Comparison of ENCODE assay signal across 1 cellular context in the genomic region with DNA sequence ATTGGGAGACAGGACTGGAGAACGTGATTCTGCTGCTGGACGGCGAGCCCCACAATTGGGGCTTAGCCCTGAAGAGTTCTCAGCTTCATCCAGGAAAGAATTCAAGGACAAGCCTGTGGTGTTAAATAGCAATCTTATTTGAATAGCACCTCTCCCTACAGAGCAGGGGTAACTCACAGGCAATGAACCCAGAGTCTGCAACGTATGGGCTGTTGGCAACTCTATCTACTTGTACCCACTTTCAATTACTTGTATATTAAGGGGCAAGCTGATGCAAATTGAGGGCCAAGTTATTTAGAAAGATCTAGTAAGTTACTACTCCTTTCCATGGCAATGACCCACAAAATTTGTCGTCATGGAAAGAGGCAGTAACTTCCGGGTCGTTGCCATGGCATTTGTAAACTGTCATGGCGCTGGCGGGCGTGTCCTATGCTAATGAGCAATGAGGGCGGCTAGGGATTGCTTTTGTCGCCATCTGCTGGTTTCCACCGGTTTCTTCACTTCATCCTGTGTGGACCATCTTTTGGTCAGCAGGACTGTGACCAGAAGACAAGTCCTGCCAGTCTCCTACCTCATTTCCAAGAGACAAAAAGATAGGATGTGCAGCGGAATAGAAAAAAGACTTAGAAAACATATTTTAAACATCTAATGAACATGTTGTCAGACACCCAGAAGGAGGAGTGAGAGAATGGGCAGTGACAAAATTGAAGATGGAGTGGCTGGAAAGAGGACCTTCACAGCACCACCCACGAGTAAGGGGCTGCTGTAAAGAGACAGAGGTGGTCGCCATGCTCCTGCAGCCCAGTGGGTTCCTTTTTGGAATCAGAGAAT.
TF ChIP-seq lines count a peak whose summit lies in the region.

No MANE protein-coding gene starts in this region.

TF ChIP-seq in K562, 482 proteins besides CTCF, POLR2A, EP300 and RAD21 (continued from another document and continues in another):
- TF ChIP-seq NR4A1 (CRISPR knock-in tag; IDR thresholded peaks at IDR 0.05) (no peak), NR4A1 (tag; IDR thresholded peaks at IDR 0.05) (0 out of 2 replicates have a peak, but pooled peaks have one; percentile 71), TFAM (CRISPR knock-in tag; conservative IDR thresholded peaks at IDR 0.05) (no peak), ZNF79 (CRISPR knock-in tag; IDR thresholded peaks at IDR 0.05; ENCODE audit: low read depth) (no peak), NONO (IDR thresholded peaks at IDR 0.05; ENCODE audit: low read depth in 2 of 2, low read length in 1 of 2) (no peak), PHF20 (IDR thresholded peaks at IDR 0.05; ENCODE audit: partially characterized antibody) (peak; percentile 53), NFIC (IDR thresholded peaks at IDR 0.05) (no peak), RFX5 (IDR thresholded peaks at IDR 0.05; ENCODE audit: low read depth, low read length) (peak; percentile 43; the same call in 1 of the 2 replicates), ZNF212 (CRISPR knock-in tag; IDR thresholded peaks at IDR 0.05) (no peak), NCOA4 (IDR thresholded peaks at IDR 0.05; ENCODE audit: partially characterized antibody) (no peak), HNRNPH1 (optimal IDR thresholded peaks at IDR 0.05; ENCODE audit: low read depth, low read length) (no peak), ESRRA (IDR thresholded peaks at IDR 0.05; ENCODE audit: borderline replicate concordance, low read depth) (peak; percentile 75; the same call in 1 of the 2 replicates), ZNF239 (CRISPR knock-in tag; IDR thresholded peaks at IDR 0.05) (no peak; the same call in 1 of the 2 replicates), WHSC1 (IDR thresholded peaks at IDR 0.05; ENCODE audit: low read length) (no peak), TCFL5 (CRISPR knock-in tag; conservative IDR thresholded peaks at IDR 0.05) (no peak), ZNF699 (CRISPR knock-in tag; IDR thresholded peaks at IDR 0.05; ENCODE audit: insufficient replicate concordance) (no peak), ZNF121 (CRISPR knock-in tag; conservative IDR thresholded peaks at IDR 0.05) (no peak), ZNF668 (CRISPR knock-in tag; IDR thresholded peaks at IDR 0.05) (no peak), TBL1XR1 (IDR thresholded peaks at IDR 0.05; ENCODE audit: low read length in 2 of 2) (peak; percentile 86 to 87), SETDB1 (IDR thresholded peaks at IDR 0.05; ENCODE audit: low read length) (no peak), ETV6 (IDR thresholded peaks at IDR 0.05; ENCODE audit: borderline replicate concordance in 1 of 2, low read depth in 2 of 2, low read length in 1 of 2) (no peak), ETV6 (CRISPR knock-in tag; IDR thresholded peaks at IDR 0.05; ENCODE audit: borderline replicate concordance) (no peak), ZNF3 (CRISPR knock-in tag; IDR thresholded peaks at IDR 0.05) (no peak), ZSCAN32 (CRISPR knock-in tag; IDR thresholded peaks at IDR 0.05) (no peak), PURB (CRISPR knock-in tag; IDR thresholded peaks at IDR 0.05; ENCODE audit: low read depth) (no peak), NFATC3 (IDR thresholded peaks at IDR 0.05) (peak; percentile 99), EZH2 (IDR thresholded peaks at IDR 0.05; ENCODE audit: borderline replicate concordance, low read depth, low read length) (no peak), GATAD2B (IDR thresholded peaks at IDR 0.05; ENCODE audit: borderline replicate concordance) (no peak; the same call in 1 of the 2 replicates), DNMT1 (IDR thresholded peaks at IDR 0.05) (no peak), HLTF (IDR thresholded peaks at IDR 0.05) (no peak), MEF2A (IDR thresholded peaks at IDR 0.05; ENCODE audit: control insufficient read depth, low read depth, low read length) (no peak), ZNF263 (CRISPR knock-in tag; IDR thresholded peaks at IDR 0.05; ENCODE audit: borderline replicate concordance) (peak; percentile 26; the same call in 1 of the 2 replicates), ZNF174 (CRISPR knock-in tag; IDR thresholded peaks at IDR 0.05) (no peak), HCFC1 (IDR thresholded peaks at IDR 0.05; ENCODE audit: low read depth, low read length) (peak; percentile 94), KDM4B (IDR thresholded peaks at IDR 0.05; ENCODE audit: borderline replicate concordance in 2 of 2, low read depth in 1 of 2) (no peak), ZFP1 (CRISPR knock-in tag; IDR thresholded peaks at IDR 0.05) (no peak), ZNF140 (CRISPR knock-in tag; IDR thresholded peaks at IDR 0.05) (no peak), ZNF707 (CRISPR knock-in tag; conservative IDR thresholded peaks at IDR 0.05) (no peak), ZNF717 (CRISPR knock-in tag; IDR thresholded peaks at IDR 0.05) (no peak), PCBP1 (IDR thresholded peaks at IDR 0.05; ENCODE audit: low read depth, low read length, poor library complexity, severe bottlenecking) (no peak), CXXC5 (CRISPR knock-in tag; IDR thresholded peaks at IDR 0.05) (no peak), ZNF175 (CRISPR knock-in tag; IDR thresholded peaks at IDR 0.05; ENCODE audit: low read depth) (no peak), CREBBP (IDR thresholded peaks at IDR 0.05; ENCODE audit: low read depth, low read length) (no peak), ZFPM2 (CRISPR knock-in tag; IDR thresholded peaks at IDR 0.05) (no peak), KDM1A (IDR thresholded peaks at IDR 0.05) (no peak), BMI1 (IDR thresholded peaks at IDR 0.05; ENCODE audit: low read length) (peak; percentile 100), ZNF311 (CRISPR knock-in tag; IDR thresholded peaks at IDR 0.05) (no peak), C11orf30 (IDR thresholded peaks at IDR 0.05; ENCODE audit: low read depth) (no peak), DIDO1 (tag; IDR thresholded peaks at IDR 0.05; ENCODE audit: low read depth) (peak; percentile 92)
- TF ChIP-seq, protein P1, sequence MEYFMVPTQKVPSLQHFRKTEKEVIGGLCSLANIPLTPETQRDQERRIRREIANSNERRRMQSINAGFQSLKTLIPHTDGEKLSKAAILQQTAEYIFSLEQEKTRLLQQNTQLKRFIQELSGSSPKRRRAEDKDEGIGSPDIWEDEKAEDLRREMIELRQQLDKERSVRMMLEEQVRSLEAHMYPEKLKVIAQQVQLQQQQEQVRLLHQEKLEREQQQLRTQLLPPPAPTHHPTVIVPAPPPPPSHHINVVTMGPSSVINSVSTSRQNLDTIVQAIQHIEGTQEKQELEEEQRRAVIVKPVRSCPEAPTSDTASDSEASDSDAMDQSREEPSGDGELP (CRISPR knock-in tag; IDR thresholded peaks at IDR 0.05; ENCODE audit: borderline replicate concordance) = peak; percentile 66; the same call in 1 of the 2 replicates
- TF ChIP-seq, protein P2, sequence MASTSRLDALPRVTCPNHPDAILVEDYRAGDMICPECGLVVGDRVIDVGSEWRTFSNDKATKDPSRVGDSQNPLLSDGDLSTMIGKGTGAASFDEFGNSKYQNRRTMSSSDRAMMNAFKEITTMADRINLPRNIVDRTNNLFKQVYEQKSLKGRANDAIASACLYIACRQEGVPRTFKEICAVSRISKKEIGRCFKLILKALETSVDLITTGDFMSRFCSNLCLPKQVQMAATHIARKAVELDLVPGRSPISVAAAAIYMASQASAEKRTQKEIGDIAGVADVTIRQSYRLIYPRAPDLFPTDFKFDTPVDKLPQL (IDR thresholded peaks at IDR 0.05; ENCODE audit: extremely low read depth, insufficient read length) = no peak
- TF ChIP-seq, protein P3, sequence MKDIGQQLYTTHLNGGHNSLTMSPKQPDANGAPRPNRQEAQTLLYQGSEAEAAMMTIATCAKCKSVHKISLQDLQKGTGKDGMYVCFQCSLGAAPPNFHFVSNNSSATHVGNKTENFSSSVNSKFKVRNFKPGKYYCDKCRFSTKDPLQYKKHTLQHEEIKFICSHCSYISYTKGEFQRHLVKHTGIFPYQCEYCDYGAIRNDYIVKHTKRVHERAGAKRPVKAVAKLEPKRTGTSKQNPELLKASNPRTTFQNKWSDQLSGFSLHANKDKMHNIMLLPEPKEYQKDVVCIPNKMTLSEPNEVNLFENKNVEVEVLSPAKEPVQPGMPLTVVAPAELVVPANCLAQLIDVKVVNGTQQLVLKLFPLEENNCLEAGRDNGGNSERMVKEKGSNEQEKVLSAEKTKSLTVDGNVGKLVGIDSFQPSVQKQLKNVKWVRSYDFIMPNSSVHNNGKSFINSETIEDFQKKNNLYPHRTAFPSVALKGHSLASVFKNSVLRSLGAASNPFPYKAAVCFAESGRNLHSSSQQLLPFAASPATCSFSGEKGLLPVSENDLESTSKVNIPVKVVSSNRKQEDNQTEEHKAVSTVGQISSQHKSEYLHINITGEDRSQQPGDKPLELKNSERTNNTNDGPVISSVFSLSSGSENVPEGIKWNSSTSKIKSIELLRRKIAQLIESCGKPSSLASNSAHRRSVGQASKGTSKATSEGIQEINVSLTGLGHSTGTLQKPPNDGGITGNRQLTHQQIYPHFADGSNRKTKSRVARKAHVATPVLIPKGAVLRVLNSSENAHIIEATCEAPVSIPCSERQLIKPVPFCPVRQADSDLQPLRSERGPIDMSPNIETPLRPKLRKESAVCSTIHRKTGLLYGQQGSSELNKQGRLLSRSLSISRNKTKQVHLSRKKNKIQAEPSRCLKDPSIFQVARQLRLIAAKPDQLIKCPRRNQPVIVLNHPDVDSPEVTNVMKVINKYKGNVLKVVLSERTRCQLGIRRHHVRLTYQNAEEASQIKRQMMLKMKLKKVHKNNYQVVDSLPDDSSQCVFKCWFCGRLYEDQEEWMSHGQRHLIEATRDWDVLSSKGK (CRISPR knock-in tag; IDR thresholded peaks at IDR 0.05) = no peak
- TF ChIP-seq, protein P4, sequence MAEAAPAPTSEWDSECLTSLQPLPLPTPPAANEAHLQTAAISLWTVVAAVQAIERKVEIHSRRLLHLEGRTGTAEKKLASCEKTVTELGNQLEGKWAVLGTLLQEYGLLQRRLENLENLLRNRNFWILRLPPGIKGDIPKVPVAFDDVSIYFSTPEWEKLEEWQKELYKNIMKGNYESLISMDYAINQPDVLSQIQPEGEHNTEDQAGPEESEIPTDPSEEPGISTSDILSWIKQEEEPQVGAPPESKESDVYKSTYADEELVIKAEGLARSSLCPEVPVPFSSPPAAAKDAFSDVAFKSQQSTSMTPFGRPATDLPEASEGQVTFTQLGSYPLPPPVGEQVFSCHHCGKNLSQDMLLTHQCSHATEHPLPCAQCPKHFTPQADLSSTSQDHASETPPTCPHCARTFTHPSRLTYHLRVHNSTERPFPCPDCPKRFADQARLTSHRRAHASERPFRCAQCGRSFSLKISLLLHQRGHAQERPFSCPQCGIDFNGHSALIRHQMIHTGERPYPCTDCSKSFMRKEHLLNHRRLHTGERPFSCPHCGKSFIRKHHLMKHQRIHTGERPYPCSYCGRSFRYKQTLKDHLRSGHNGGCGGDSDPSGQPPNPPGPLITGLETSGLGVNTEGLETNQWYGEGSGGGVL (CRISPR knock-in tag; IDR thresholded peaks at IDR 0.05) = no peak
- TF ChIP-seq, protein P5, sequence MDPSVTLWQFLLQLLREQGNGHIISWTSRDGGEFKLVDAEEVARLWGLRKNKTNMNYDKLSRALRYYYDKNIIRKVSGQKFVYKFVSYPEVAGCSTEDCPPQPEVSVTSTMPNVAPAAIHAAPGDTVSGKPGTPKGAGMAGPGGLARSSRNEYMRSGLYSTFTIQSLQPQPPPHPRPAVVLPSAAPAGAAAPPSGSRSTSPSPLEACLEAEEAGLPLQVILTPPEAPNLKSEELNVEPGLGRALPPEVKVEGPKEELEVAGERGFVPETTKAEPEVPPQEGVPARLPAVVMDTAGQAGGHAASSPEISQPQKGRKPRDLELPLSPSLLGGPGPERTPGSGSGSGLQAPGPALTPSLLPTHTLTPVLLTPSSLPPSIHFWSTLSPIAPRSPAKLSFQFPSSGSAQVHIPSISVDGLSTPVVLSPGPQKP (CRISPR knock-in tag; IDR thresholded peaks at IDR 0.05) = no peak
- TF ChIP-seq, protein P6, sequence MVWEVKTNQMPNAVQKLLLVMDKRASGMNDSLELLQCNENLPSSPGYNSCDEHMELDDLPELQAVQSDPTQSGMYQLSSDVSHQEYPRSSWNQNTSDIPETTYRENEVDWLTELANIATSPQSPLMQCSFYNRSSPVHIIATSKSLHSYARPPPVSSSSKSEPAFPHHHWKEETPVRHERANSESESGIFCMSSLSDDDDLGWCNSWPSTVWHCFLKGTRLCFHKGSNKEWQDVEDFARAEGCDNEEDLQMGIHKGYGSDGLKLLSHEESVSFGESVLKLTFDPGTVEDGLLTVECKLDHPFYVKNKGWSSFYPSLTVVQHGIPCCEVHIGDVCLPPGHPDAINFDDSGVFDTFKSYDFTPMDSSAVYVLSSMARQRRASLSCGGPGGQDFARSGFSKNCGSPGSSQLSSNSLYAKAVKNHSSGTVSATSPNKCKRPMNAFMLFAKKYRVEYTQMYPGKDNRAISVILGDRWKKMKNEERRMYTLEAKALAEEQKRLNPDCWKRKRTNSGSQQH (CRISPR knock-in tag; IDR thresholded peaks at IDR 0.05) = no peak
- TF ChIP-seq, protein P7, sequence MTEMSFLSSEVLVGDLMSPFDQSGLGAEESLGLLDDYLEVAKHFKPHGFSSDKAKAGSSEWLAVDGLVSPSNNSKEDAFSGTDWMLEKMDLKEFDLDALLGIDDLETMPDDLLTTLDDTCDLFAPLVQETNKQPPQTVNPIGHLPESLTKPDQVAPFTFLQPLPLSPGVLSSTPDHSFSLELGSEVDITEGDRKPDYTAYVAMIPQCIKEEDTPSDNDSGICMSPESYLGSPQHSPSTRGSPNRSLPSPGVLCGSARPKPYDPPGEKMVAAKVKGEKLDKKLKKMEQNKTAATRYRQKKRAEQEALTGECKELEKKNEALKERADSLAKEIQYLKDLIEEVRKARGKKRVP (CRISPR knock-in tag; IDR thresholded peaks at IDR 0.05) = no peak; the same call in 1 of the 2 replicates
- TF ChIP-seq, protein P8, sequence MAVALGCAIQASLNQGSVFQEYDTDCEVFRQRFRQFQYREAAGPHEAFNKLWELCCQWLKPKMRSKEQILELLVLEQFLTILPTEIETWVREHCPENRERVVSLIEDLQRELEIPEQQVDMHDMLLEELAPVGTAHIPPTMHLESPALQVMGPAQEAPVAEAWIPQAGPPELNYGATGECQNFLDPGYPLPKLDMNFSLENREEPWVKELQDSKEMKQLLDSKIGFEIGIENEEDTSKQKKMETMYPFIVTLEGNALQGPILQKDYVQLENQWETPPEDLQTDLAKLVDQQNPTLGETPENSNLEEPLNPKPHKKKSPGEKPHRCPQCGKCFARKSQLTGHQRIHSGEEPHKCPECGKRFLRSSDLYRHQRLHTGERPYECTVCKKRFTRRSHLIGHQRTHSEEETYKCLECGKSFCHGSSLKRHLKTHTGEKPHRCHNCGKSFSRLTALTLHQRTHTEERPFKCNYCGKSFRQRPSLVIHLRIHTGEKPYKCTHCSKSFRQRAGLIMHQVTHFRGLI (CRISPR knock-in tag; IDR thresholded peaks at IDR 0.05) = no peak
- TF ChIP-seq, protein P9, sequence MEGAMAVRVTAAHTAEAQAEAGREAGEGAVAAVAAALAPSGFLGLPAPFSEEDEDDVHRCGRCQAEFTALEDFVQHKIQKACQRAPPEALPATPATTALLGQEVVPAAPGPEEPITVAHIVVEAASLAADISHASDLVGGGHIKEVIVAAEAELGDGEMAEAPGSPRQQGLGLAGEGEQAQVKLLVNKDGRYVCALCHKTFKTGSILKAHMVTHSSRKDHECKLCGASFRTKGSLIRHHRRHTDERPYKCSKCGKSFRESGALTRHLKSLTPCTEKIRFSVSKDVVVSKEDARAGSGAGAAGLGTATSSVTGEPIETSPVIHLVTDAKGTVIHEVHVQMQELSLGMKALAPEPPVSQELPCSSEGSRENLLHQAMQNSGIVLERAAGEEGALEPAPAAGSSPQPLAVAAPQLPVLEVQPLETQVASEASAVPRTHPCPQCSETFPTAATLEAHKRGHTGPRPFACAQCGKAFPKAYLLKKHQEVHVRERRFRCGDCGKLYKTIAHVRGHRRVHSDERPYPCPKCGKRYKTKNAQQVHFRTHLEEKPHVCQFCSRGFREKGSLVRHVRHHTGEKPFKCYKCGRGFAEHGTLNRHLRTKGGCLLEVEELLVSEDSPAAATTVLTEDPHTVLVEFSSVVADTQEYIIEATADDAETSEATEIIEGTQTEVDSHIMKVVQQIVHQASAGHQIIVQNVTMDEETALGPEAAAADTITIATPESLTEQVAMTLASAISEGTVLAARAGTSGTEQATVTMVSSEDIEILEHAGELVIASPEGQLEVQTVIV (CRISPR knock-in tag; IDR thresholded peaks at IDR 0.05; ENCODE audit: borderline replicate concordance) = no peak
